ENCODE assay signal across 15 cellular contexts in the genomic region with DNA sequence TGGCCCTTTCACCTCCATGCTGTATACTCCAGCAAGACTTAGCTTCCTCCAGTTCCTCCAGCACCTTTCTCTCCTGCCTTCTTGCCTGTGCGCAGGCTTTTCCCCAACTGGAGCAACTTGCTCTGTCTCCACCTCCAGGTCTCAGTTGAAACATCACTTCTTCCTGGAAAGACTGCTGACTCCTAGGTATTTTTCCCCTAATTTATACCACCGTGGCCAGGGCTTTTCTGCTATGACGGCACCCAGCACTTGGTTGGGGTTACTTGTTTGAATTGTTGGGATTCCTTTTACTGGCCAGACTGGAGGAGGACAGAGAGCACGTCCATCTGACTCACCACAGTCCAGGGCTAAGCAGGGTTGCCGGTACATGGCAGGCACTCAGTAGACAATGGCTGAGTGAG.
DNase-seq lines count a peak whose midpoint lies in the region; ATAC-seq and TF ChIP-seq lines count a peak whose summit lies in the region.
"Had no signal": no experiment of that assay in that cellular context is flagged by ENCODE, and none has a peak within 500 bp of the region (broad histone marks: within the 10 kb centered on the region; RNA-seq: fewer than 3 reads in every experiment).

No MANE protein-coding gene starts in this region.

- no peaks in the 10 kb centered on the region for H3K9me1 ChIP-seq in IMR-90 (ENCODE audit: insufficient read depth, low read length)

- H2BK15ac ChIP-seq in IMR-90 (ENCODE audit: low read depth, low read length): no peak overlapping the region

- H3K4me3 ChIP-seq in IMR-90 (ENCODE audit: insufficient read depth, low read depth, low read length) (no peak overlapping the region), brain microvascular endothelial cell (ENCODE audit: low read depth, low read length) (no peak overlapping the region), mucosa of descending colon (no peak overlapping the region), H7 (ENCODE audit: insufficient read depth, low read depth, low read length) (no peak overlapping the region)
- H3K4me3 ChIP-seq: psoas muscle, transverse colon had no signal

- H3K36me3 Mint-ChIP-seq in T-helper 17 cell (ENCODE audit: low read depth): peaks cover 3% of the 10 kb centered on the region
- H3K36me3 Mint-ChIP-seq: CD4-positive, CD25-positive, alpha-beta regulatory T cell had no signal

- H3K9ac ChIP-seq in IMR-90 (ENCODE audit: low read depth, low read length): no peak overlapping the region

- H3K36me3 ChIP-seq in IMR-90 (ENCODE audit: control insufficient read depth, insufficient read depth, low read length) (no peaks in the 10 kb centered on the region), brain microvascular endothelial cell (replicated peaks) (no peaks in the 10 kb centered on the region), mucosa of descending colon (ENCODE audit: low read depth) (no peaks in the 10 kb centered on the region), H7 (replicated peaks; ENCODE audit: control insufficient read depth, insufficient read depth, low read length) (no peaks in the 10 kb centered on the region)
- H3K36me3 ChIP-seq: transverse colon had no signal

- no peak overlapping the region for H3K4me2 ChIP-seq in IMR-90 (ENCODE audit: low read depth, low read length)

- H2AFZ ChIP-seq in IMR-90 (replicated peaks; ENCODE audit: low read length, poor library complexity): no peak overlapping the region

- H2BK5ac ChIP-seq in IMR-90 (ENCODE audit: low read depth, low read length, poor library complexity, severe bottlenecking): no peak overlapping the region

- TF ChIP-seq RAD21 in IMR-90 (IDR thresholded peaks at IDR 0.05; ENCODE audit: low read length): no peak

- ATAC-seq in IMR-90 (ENCODE audit: low read depth): peak; percentile 81
- ATAC-seq in mucosa of descending colon: peak; percentile 39
- ATAC-seq in GM18907 (IDR thresholded peaks at IDR 0.05; ENCODE audit: unreplicated experiment): no peak
- ATAC-seq in T-helper 17 cell: no peak
- ATAC-seq: left lobe of liver had no signal

- peaks cover 14% of the 10 kb centered on the region for H3K4me1 Mint-ChIP-seq in T-helper 17 cell

- POLR2A ChIA-PET in IMR-90 (lab: Charles Lee; ENCODE audit: unreplicated experiment): no interaction called here

- CTCF ChIA-PET in IMR-90 (lab: Yijun Ruan, JAX): no interaction called here

- no peak overlapping the region for H4K5ac ChIP-seq in IMR-90 (ENCODE audit: low read depth, low read length)

- no peak overlapping the region for H3K4ac ChIP-seq in IMR-90 (ENCODE audit: low read depth, low read length)

- no peak for TF ChIP-seq POLR2A in IMR-90 (IDR thresholded peaks at IDR 0.05; ENCODE audit: low read depth, low read length)

- no TSS peak for BruUV-seq in IMR-90 (replicated peaks; lab: Mats Ljungman, UMichigan)

- WGBS in IMR-90 (ENCODE audit: extremely low coverage in 2 of 2, insufficient read length in 1 of 2), 2 experiments: no CpG with 5 or more reads among the region's 5 CpGs

- no peak overlapping the region for H4K91ac ChIP-seq in IMR-90 (ENCODE audit: insufficient read depth, low read depth, low read length)

- peaks cover 57% of the 10 kb centered on the region for H3K27me3 Mint-ChIP-seq in T-helper 17 cell

- intact Hi-C loops in IMR-90 (cut with micrococcal nuclease): no loop called here
- intact Hi-C loops in mucosa of descending colon (cut with DNase I, micrococcal nuclease): no loop called here

- H3K14ac ChIP-seq in IMR-90 (replicated peaks; ENCODE audit: low read depth, low read length): no peak overlapping the region

- no peak overlapping the region for H2BK120ac ChIP-seq in IMR-90 (ENCODE audit: low read depth, low read length)

- TF ChIP-seq CTCF in IMR-90 (conservative IDR thresholded peaks at IDR 0.05; ENCODE audit: low read depth, low read length): no peak
- TF ChIP-seq CTCF in brain microvascular endothelial cell (IDR thresholded peaks at IDR 0.05; ENCODE audit: low read depth, low read length, missing control alignments): peak; percentile 13
- TF ChIP-seq CTCF in mucosa of descending colon (IDR thresholded peaks at IDR 0.05): no peak

- H3K9me3 ChIP-seq in IMR-90 (ENCODE audit: control insufficient read depth, insufficient read depth, low read length) (no peaks in the 10 kb centered on the region), mucosa of descending colon (no peaks in the 10 kb centered on the region), T-helper 17 cell (ENCODE audit: control insufficient read depth, low read length, poor library complexity, severe bottlenecking) (peaks cover 3% of the 10 kb centered on the region)
- H3K9me3 ChIP-seq: psoas muscle, transverse colon had no signal

- H3K79me1 ChIP-seq in IMR-90 (ENCODE audit: low read depth in 1 of 2, low read length in 2 of 2): no peaks in the 10 kb centered on the region

- H3K27ac Mint-ChIP-seq in T-helper 17 cell: no peak overlapping the region
- H3K27ac Mint-ChIP-seq: CD4-positive, CD25-positive, alpha-beta regulatory T cell had no signal

- dilution Hi-C loops in IMR-90 (cut with HindIII; ENCODE audit: low sequenced_read_pairs, unreplicated experiment): no loop called here

- no peak overlapping the region for H4K8ac ChIP-seq in IMR-90 (ENCODE audit: low read depth in 2 of 2, low read length in 2 of 2)

- in situ Hi-C loops in IMR-90 (cut with MboI; ENCODE audit: low sequenced_read_pairs) (no loop called here), brain microvascular endothelial cell (cut with HindIII; ENCODE audit: low pct_ligation_motif_present, low sequenced_read_pairs) (no loop called here)

- DNase-seq in AG20443 (ENCODE audit: low spot score) (peak; percentile 83), IMR-90 (peak; percentile 52), brain microvascular endothelial cell (peak; percentile 59), mucosa of descending colon (no peak), H7 (no peak), T-helper 17 cell (no peak), cerebellar nuclear complex (lab: John Stamatoyannopoulos, UW) (no peak)
- DNase-seq: aorta; CD4-positive, CD25-positive, alpha-beta regulatory T cell; NCI-H524 treated with DMSO at 0.1 percent for 48 hours; psoas muscle; transverse colon had no signal

- H2AK9ac ChIP-seq in IMR-90 (replicated peaks; ENCODE audit: low read depth, low read length, poor library complexity): no peak overlapping the region

- H2AK5ac ChIP-seq in IMR-90 (ENCODE audit: low read depth, low read length): no peak overlapping the region

- H3K27ac ChIP-seq in IMR-90 (ENCODE audit: insufficient read depth, low read length) (no peak overlapping the region), brain microvascular endothelial cell (no peak overlapping the region)
- H3K27ac ChIP-seq: psoas muscle, transverse colon had no signal

- H4K20me1 ChIP-seq in IMR-90 (ENCODE audit: insufficient read depth, low read length): no peaks in the 10 kb centered on the region

- H3K56ac ChIP-seq in IMR-90 (ENCODE audit: extremely low read depth, insufficient read depth, low read length): no peak overlapping the region

- H3K23ac ChIP-seq in IMR-90 (ENCODE audit: low read depth, low read length): no peak overlapping the region

- no peak overlapping the region for H3K4me3 Mint-ChIP-seq in T-helper 17 cell
- H3K4me3 Mint-ChIP-seq: CD4-positive, CD25-positive, alpha-beta regulatory T cell; T-helper 1 cell treated with Interleukin-12 subunit alpha and Interleukin-12 subunit beta and Interleukin-4 antibody, amounts not matched to agents 30 μg/mL and 1 μg/mL, for 36 hours had no signal

- H3K18ac ChIP-seq in IMR-90 (ENCODE audit: low read depth, low read length): no peak overlapping the region

- no peaks in the 10 kb centered on the region for H3K4me1 ChIP-seq in IMR-90 (ENCODE audit: control insufficient read depth, insufficient read depth, low read length)
- H3K4me1 ChIP-seq in mucosa of descending colon (ENCODE audit: low read depth): no peaks in the 10 kb centered on the region
- H3K4me1 ChIP-seq: psoas muscle, transverse colon had no signal

- H3K27me3 ChIP-seq in IMR-90 (ENCODE audit: control insufficient read depth, insufficient read depth, low read length): no peaks in the 10 kb centered on the region; the same call in none of the 2 replicates
- H3K27me3 ChIP-seq in brain microvascular endothelial cell (replicated peaks): no peaks in the 10 kb centered on the region
- no peaks in the 10 kb centered on the region for H3K27me3 ChIP-seq in H7 (ENCODE audit: control insufficient read depth, insufficient read depth, low read length)

- no peak overlapping the region for H2BK20ac ChIP-seq in IMR-90 (ENCODE audit: low read depth, low read length)

TF ChIP-seq in IMR-90, 13 proteins besides CTCF, POLR2A, EP300 and RAD21:
- TF ChIP-seq RFX5 (IDR thresholded peaks at IDR 0.05; ENCODE audit: low read depth, low read length) (no peak), MAFK (IDR thresholded peaks at IDR 0.05; ENCODE audit: low read depth, low read length) (0 out of 2 replicates have a peak, but pooled peaks have one; percentile 1)

Comparison
In these comparisons a context has a peak if more than half of its experiments do, and no peak if none do; other contexts are left out.
1. DNase-seq: peak in AG20443 (single experiment), IMR-90 (single experiment) and brain microvascular endothelial cell (single experiment); none in mucosa of descending colon (0 of 3), H7 (single experiment), T-helper 17 cell (0 of 3) and cerebellar nuclear complex (0 of 2).
2. ATAC-seq: peak in IMR-90 (single experiment) and mucosa of descending colon (single experiment); none in GM18907 (single experiment) and T-helper 17 cell (single experiment).